In genomic region chr21:34971656-34972055, GRCh38 we compare ENCODE assay signal across 1 cellular context.
TF ChIP-seq lines count a peak whose summit lies in the region.

No MANE protein-coding gene starts in this region.

TF ChIP-seq in IMR-90, 13 proteins besides CTCF, POLR2A, EP300 and RAD21:
- TF ChIP-seq NFE2L2 (IDR thresholded peaks at IDR 0.05; ENCODE audit: low read depth, low read length) (no peak), FOS (IDR thresholded peaks at IDR 0.05; ENCODE audit: low read depth, low read length) (no peak), ELK1 (IDR thresholded peaks at IDR 0.05; ENCODE audit: borderline replicate concordance, low read depth, low read length) (no peak), CHD1 (IDR thresholded peaks at IDR 0.05; ENCODE audit: low read depth, low read length) (no peak), MAFK (IDR thresholded peaks at IDR 0.05; ENCODE audit: low read depth, low read length) (no peak), SMC3 (IDR thresholded peaks at IDR 0.05; ENCODE audit: low read depth, low read length) (no peak), CEBPB (IDR thresholded peaks at IDR 0.05; ENCODE audit: low read depth, low read length) (no peak), RCOR1 (IDR thresholded peaks at IDR 0.05; ENCODE audit: insufficient replicate concordance, low read length) (no peak), MAZ (IDR thresholded peaks at IDR 0.05; ENCODE audit: borderline replicate concordance, low read depth, low read length) (no peak), BHLHE40 (IDR thresholded peaks at IDR 0.05; ENCODE audit: low read depth, low read length) (no peak), USF2 (IDR thresholded peaks at IDR 0.05; ENCODE audit: low read depth, low read length) (no peak), MXI1 (IDR thresholded peaks at IDR 0.05; ENCODE audit: borderline replicate concordance, low read depth, low read length) (no peak), RFX5 (IDR thresholded peaks at IDR 0.05; ENCODE audit: low read depth, low read length) (no peak)
